1 cellular context compared by ENCODE assay signal in genomic region chr2:9843229-9844035, GRCh38.
TF ChIP-seq lines count a peak whose summit lies in the region.

Gene TAF1B (plus strand): TSS chr2:9843474. CDS start chr2:9843542, 68 bp downstream.

TF ChIP-seq in HEK293, 187 proteins besides CTCF, POLR2A, EP300 and RAD21 (continued from another document and continues in another):
- TF ChIP-seq ZNF560 (tag by site-specific recombination; IDR thresholded peaks at IDR 0.05; ENCODE audit: borderline replicate concordance) (no peak), ZNF624 (tag by site-specific recombination; IDR thresholded peaks at IDR 0.05) (no peak), ZFP69B (tag by site-specific recombination; IDR thresholded peaks at IDR 0.05) (no peak), ZNF785 (tag by site-specific recombination; IDR thresholded peaks at IDR 0.05) (no peak), ZNF510 (tag by site-specific recombination; IDR thresholded peaks at IDR 0.05; ENCODE audit: insufficient replicate concordance) (no peak), ZNF600 (tag by site-specific recombination; IDR thresholded peaks at IDR 0.05) (peak; percentile 71), ZNF311 (tag by site-specific recombination; IDR thresholded peaks at IDR 0.05; ENCODE audit: borderline replicate concordance) (no peak), ZNF776 (tag by site-specific recombination; IDR thresholded peaks at IDR 0.05; ENCODE audit: borderline replicate concordance) (no peak), ZNF530 (tag by site-specific recombination; IDR thresholded peaks at IDR 0.05; ENCODE audit: low read depth) (no peak), BCL11B (tag by site-specific recombination; IDR thresholded peaks at IDR 0.05; ENCODE audit: low read depth) (no peak), HOXC10 (CRISPR knock-in tag; IDR thresholded peaks at IDR 0.05) (no peak), ZNF518A (tag by site-specific recombination; conservative IDR thresholded peaks at IDR 0.05; ENCODE audit: low read depth) (no peak), EGR2 (tag by site-specific recombination; IDR thresholded peaks at IDR 0.05; ENCODE audit: low read depth) (peak; percentile 91), MZF1 (tag by site-specific recombination; IDR thresholded peaks at IDR 0.05; ENCODE audit: borderline replicate concordance) (no peak), PRDM1 (tag by site-specific recombination; IDR thresholded peaks at IDR 0.05) (no peak), ZXDB (tag by site-specific recombination; IDR thresholded peaks at IDR 0.05) (peak; percentile 32; the same call in 1 of the 2 replicates), SETDB1 (IDR thresholded peaks at IDR 0.05; ENCODE audit: insufficient read length, low read length) (no peak), ZFP41 (tag by site-specific recombination; IDR thresholded peaks at IDR 0.05; ENCODE audit: borderline replicate concordance) (no peak), ZSCAN16 (tag by site-specific recombination; IDR thresholded peaks at IDR 0.05) (no peak), ZNF266 (tag by site-specific recombination; IDR thresholded peaks at IDR 0.05; ENCODE audit: low read depth) (no peak), ZNF76 (tag by site-specific recombination; IDR thresholded peaks at IDR 0.05; ENCODE audit: borderline replicate concordance, low read depth) (peak; percentile 60; the same call in 1 of the 2 replicates), YY1 (tag by site-specific recombination; IDR thresholded peaks at IDR 0.05) (no peak), ZNF24 (tag by site-specific recombination; IDR thresholded peaks at IDR 0.05) (peak; percentile 94), ZNF792 (tag by site-specific recombination; IDR thresholded peaks at IDR 0.05) (no peak), GLI2 (tag by site-specific recombination; IDR thresholded peaks at IDR 0.05; ENCODE audit: borderline replicate concordance, low read depth) (no peak), REPIN1 (tag by site-specific recombination; IDR thresholded peaks at IDR 0.05; ENCODE audit: low read depth) (no peak), MYNN (tag by site-specific recombination; IDR thresholded peaks at IDR 0.05; ENCODE audit: borderline replicate concordance) (no peak), ZNF830 (tag by site-specific recombination; IDR thresholded peaks at IDR 0.05; ENCODE audit: low read depth) (no peak), KLF16 (tag by site-specific recombination; IDR thresholded peaks at IDR 0.05) (peak; percentile 18; the same call in 1 of the 2 replicates), ZBTB20 (tag by site-specific recombination; IDR thresholded peaks at IDR 0.05) (peak; percentile 64), ZNF544 (tag by site-specific recombination; IDR thresholded peaks at IDR 0.05) (no peak), ZNF658 (tag by site-specific recombination; IDR thresholded peaks at IDR 0.05) (no peak), HOXD13 (CRISPR knock-in tag; IDR thresholded peaks at IDR 0.05; ENCODE audit: borderline replicate concordance) (no peak), ZNF174 (tag by site-specific recombination; IDR thresholded peaks at IDR 0.05) (no peak), ZNF529 (tag by site-specific recombination; IDR thresholded peaks at IDR 0.05; ENCODE audit: insufficient replicate concordance) (no peak), SALL2 (tag by site-specific recombination; IDR thresholded peaks at IDR 0.05; ENCODE audit: borderline replicate concordance) (no peak), KLF8 (tag by site-specific recombination; IDR thresholded peaks at IDR 0.05) (peak; percentile 85), ZSCAN4 (tag by site-specific recombination; IDR thresholded peaks at IDR 0.05) (no peak), ZNF140 (tag by site-specific recombination; IDR thresholded peaks at IDR 0.05) (no peak), HOXA7 (CRISPR knock-in tag; IDR thresholded peaks at IDR 0.05; ENCODE audit: borderline replicate concordance) (no peak), ZNF184 (tag by site-specific recombination; IDR thresholded peaks at IDR 0.05) (no peak), ZSCAN23 (tag by site-specific recombination; IDR thresholded peaks at IDR 0.05) (no peak), ZSCAN18 (tag by site-specific recombination; IDR thresholded peaks at IDR 0.05) (no peak), ZNF335 (tag by site-specific recombination; conservative IDR thresholded peaks at IDR 0.05) (peak; percentile 66)
- TF ChIP-seq, protein P1, sequence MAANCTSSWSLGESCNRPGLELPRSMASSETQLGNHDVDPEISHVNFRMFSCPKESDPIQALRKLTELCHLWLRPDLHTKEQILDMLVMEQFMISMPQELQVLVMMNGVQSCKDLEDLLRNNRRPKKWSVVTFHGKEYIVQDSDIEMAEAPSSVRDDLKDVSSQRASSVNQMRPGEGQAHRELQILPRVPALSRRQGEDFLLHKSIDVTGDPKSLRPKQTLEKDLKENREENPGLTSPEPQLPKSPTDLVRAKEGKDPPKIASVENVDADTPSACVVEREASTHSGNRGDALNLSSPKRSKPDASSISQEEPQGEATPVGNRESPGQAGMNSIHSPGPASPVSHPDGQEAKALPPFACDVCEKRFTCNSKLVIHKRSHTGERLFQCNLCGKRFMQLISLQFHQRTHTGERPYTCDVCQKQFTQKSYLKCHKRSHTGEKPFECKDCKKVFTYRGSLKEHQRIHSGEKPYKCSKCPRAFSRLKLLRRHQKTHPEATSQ (tag by site-specific recombination; IDR thresholded peaks at IDR 0.05): 0 out of 2 replicates have a peak, but pooled peaks have one; percentile 54
- TF ChIP-seq, protein P2, sequence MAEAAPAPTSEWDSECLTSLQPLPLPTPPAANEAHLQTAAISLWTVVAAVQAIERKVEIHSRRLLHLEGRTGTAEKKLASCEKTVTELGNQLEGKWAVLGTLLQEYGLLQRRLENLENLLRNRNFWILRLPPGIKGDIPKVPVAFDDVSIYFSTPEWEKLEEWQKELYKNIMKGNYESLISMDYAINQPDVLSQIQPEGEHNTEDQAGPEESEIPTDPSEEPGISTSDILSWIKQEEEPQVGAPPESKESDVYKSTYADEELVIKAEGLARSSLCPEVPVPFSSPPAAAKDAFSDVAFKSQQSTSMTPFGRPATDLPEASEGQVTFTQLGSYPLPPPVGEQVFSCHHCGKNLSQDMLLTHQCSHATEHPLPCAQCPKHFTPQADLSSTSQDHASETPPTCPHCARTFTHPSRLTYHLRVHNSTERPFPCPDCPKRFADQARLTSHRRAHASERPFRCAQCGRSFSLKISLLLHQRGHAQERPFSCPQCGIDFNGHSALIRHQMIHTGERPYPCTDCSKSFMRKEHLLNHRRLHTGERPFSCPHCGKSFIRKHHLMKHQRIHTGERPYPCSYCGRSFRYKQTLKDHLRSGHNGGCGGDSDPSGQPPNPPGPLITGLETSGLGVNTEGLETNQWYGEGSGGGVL (tag by site-specific recombination; IDR thresholded peaks at IDR 0.05): peak; percentile 46
- TF ChIP-seq, protein P3, sequence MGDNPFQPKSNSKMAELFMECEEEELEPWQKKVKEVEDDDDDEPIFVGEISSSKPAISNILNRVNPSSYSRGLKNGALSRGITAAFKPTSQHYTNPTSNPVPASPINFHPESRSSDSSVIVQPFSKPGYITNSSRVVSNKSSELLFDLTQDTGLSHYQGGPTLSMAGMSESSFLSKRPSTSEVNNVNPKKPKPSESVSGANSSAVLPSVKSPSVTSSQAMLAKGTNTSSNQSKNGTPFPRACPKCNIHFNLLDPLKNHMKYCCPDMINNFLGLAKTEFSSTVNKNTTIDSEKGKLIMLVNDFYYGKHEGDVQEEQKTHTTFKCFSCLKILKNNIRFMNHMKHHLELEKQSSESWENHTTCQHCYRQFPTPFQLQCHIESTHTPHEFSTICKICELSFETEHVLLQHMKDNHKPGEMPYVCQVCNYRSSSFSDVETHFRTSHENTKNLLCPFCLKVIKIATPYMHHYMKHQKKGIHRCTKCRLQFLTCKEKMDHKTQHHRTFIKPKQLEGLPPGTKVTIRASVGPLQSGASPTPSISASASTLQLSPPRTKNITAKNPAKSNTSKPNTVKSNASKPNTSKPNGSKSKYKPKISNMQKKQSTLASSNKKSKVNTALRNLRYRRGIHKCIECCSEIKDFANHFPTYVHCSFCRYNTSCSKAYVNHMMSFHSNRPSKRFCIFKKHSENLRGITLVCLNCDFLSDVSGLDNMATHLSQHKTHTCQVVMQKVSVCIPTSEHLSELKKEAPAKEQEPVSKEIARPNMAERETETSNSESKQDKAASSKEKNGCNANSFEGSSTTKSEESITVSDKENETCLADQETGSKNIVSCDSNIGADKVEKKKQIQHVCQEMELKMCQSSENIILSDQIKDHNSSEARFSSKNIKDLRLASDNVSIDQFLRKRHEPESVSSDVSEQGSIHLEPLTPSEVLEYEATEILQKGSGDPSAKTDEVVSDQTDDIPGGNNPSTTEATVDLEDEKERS (tag by site-specific recombination; IDR thresholded peaks at IDR 0.05): no peak
- TF ChIP-seq, protein P4, sequence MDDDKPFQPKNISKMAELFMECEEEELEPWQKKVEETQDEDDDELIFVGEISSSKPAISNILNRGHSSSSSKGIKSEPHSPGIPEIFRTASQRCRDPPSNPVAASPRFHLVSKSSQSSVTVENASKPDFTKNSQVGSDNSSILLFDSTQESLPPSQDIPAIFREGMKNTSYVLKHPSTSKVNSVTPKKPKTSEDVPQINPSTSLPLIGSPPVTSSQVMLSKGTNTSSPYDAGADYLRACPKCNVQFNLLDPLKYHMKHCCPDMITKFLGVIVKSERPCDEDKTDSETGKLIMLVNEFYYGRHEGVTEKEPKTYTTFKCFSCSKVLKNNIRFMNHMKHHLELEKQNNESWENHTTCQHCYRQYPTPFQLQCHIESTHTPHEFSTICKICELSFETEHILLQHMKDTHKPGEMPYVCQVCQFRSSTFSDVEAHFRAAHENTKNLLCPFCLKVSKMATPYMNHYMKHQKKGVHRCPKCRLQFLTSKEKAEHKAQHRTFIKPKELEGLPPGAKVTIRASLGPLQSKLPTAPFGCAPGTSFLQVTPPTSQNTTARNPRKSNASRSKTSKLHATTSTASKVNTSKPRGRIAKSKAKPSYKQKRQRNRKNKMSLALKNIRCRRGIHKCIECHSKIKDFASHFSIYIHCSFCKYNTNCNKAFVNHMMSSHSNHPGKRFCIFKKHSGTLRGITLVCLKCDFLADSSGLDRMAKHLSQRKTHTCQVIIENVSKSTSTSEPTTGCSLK (tag by site-specific recombination; IDR thresholded peaks at IDR 0.05): no peak
- TF ChIP-seq, protein P5, sequence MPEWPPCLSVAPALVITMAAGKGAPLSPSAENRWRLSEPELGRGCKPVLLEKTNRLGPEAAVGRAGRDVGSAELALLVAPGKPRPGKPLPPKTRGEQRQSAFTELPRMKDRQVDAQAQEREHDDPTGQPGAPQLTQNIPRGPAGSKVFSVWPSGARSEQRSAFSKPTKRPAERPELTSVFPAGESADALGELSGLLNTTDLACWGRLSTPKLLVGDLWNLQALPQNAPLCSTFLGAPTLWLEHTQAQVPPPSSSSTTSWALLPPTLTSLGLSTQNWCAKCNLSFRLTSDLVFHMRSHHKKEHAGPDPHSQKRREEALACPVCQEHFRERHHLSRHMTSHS (tag by site-specific recombination; IDR thresholded peaks at IDR 0.05): no peak
